In genomic region chr16:27190316-27190871, GRCh38 we compare ENCODE assay signal across 20 cellular contexts. TPM values are rescaled to one million over a fixed set of nuclear protein-coding genes. Genes with fewer than 3 reads are reported as not detected.
DNase-seq lines count a peak whose midpoint lies in the region; ATAC-seq, FAIRE-seq and TF ChIP-seq lines count a peak whose summit lies in the region.
"Had no signal": no experiment of that assay in that cellular context is flagged by ENCODE, and none has a peak within 500 bp of the region (broad histone marks: within the 10 kb centered on the region; RNA-seq: fewer than 3 reads in every experiment).

No MANE protein-coding gene starts in this region.

- H3K4me3 ChIP-seq in A549 (no peak overlapping the region), DND-41 (ENCODE audit: low read depth in 1 of 2, low read length in 2 of 2) (no peak overlapping the region), K562 (no peak overlapping the region), neuronal stem cell (ENCODE audit: low read length in 2 of 2) (no peak overlapping the region)
- H3K4me3 ChIP-seq: BLaER1, HAP-1 had no signal

- no peaks in the 10 kb centered on the region for H3K27me3 ChIP-seq in DND-41 (ENCODE audit: insufficient read depth, low read length, poor library complexity)
- peaks cover 7 to 21% of the 10 kb centered on the region in 2 experiments; a peak in 3 of 5 replicates for H3K27me3 ChIP-seq in K562 (ENCODE audit: control insufficient read depth in 2 of 2, insufficient read depth in 2 of 2, low read length in 2 of 2)
- no peaks in the 10 kb centered on the region for H3K27me3 ChIP-seq in neuronal stem cell (ENCODE audit: control insufficient read depth in 3 of 3, insufficient read depth in 3 of 3, low read depth in 1 of 3, low read length in 3 of 3)
- H3K27me3 ChIP-seq: BLaER1 had no signal

- no peaks in the 10 kb centered on the region for H3K9me3 ChIP-seq in A549
- no peaks in the 10 kb centered on the region for H3K9me3 ChIP-seq in DND-41 (ENCODE audit: insufficient read depth, low read length, severe bottlenecking)
- H3K9me3 ChIP-seq in K562 (replicated peaks; ENCODE audit: control insufficient read depth, insufficient read depth, low read depth, low read length): no peaks in the 10 kb centered on the region
- peaks cover 0 to under 1% of the 10 kb centered on the region in 2 donors for H3K9me3 ChIP-seq in neuronal stem cell (replicated peaks in 1 of 2; ENCODE audit: control insufficient read depth in 2 of 2, insufficient read depth in 1 of 2, low read depth in 1 of 2, low read length in 2 of 2)
- H3K9me3 ChIP-seq: HAP-1 had no signal

- no peak overlapping the region for H2BK120ac ChIP-seq in neuronal stem cell (ENCODE audit: low read depth, low read length)

- intact Hi-C loops in K562 (cut with micrococcal nuclease): no loop called here

- H2BK15ac ChIP-seq in neuronal stem cell (ENCODE audit: low read length): no peak overlapping the region

- POLR2A ChIA-PET in A549 (lab: Yijun Ruan, JAX): interaction anchor here (2.0 kb wide), 1 partner anchor 14 kb away, joined by 8 read pairs; the partner anchor contains the start of gene KDM8
- POLR2A ChIA-PET in K562 (lab: Yijun Ruan, JAX): interaction anchor here (0.6 to 2.0 kb wide), 3 partner anchors 8 to 13 kb away, joined by 3 to 5 read pairs (median 3); partner anchors contain the start of gene KDM8

- FAIRE-seq in A549 (lab: Jason Lieb, UNC): no peak
- no peak for FAIRE-seq in K562 (lab: Jason Lieb, UNC)
- FAIRE-seq: D721Med, G401.6, GM12892, GM19239, H54 had no signal

- H3K9me1 ChIP-seq in K562 (ENCODE audit: control insufficient read depth, insufficient read depth, low read length): no peaks in the 10 kb centered on the region

- in situ Hi-C loops in K562 (cut with MboI): no loop called here
- in situ Hi-C loops in G401 (cut with HindIII; ENCODE audit: low sequenced_read_pairs): no loop called here

- CTCF ChIA-PET in A549 (lab: Yijun Ruan, JAX): interaction anchor here (0.7 to 2.3 kb wide), 7 partner anchors 11 to 177 kb away, joined by 3 to 12 read pairs (median 4); no protein-coding TSS in a partner anchor
- CTCF ChIA-PET in K562 (lab: Yijun Ruan, JAX; ENCODE audit: low intra/inter-chr PET ratio): no interaction called here

- WGBS in A549 (ENCODE audit: missing lambda C conversion rate): 80% methylated on average over 6 of the region's 12 CpGs
- 18% methylated on average over 8 of the region's 12 CpGs for WGBS in K562 (ENCODE audit: insufficient coverage, low coverage, missing lambda C conversion rate)
- no CpG with 5 or more reads among the region's 12 CpGs for WGBS in neuronal stem cell (ENCODE audit: extremely low coverage in 2 of 2, insufficient read length in 2 of 2, insufficient replicate concordance in 1 of 2), 2 donors

- H3K4ac ChIP-seq in neuronal stem cell (ENCODE audit: low read length): peak overlapping the region; percentile 19

- H3K4me2 ChIP-seq in A549 (no peak overlapping the region), DND-41 (ENCODE audit: insufficient read depth, low read length) (no peak overlapping the region), K562 (ENCODE audit: insufficient read depth, low read length) (no peak overlapping the region), neuronal stem cell (ENCODE audit: insufficient read depth, low read length, poor library complexity, severe bottlenecking) (no peak overlapping the region)

- H3K79me2 ChIP-seq in DND-41 (ENCODE audit: insufficient read depth, low read length) (no peaks in the 10 kb centered on the region), K562 (ENCODE audit: control insufficient read depth, insufficient read depth, low read length) (no peaks in the 10 kb centered on the region)

- no peak overlapping the region for H4K8ac ChIP-seq in neuronal stem cell (ENCODE audit: low read depth, low read length)

- H3K18ac ChIP-seq in neuronal stem cell (ENCODE audit: low read length): peak overlapping the region; percentile 11

- TF ChIP-seq CTCF in A549 (IDR thresholded peaks at IDR 0.05): no peak
- TF ChIP-seq CTCF in DND-41 (IDR thresholded peaks at IDR 0.05; ENCODE audit: borderline replicate concordance, extremely low read depth, low read length, poor library complexity, severe bottlenecking): no peak
- TF ChIP-seq CTCF in K562 (IDR thresholded peaks at IDR 0.05 in 2 of 3, conservative IDR thresholded peaks at IDR 0.05 in 1 of 3; ENCODE audit: insufficient read depth in 2 of 3, low read depth in 1 of 3, low read length in 3 of 3): no peak

- H4K91ac ChIP-seq in neuronal stem cell (ENCODE audit: low read depth, low read length, poor library complexity): no peak overlapping the region

- H2AK5ac ChIP-seq in neuronal stem cell (ENCODE audit: low read depth, low read length): no peak overlapping the region

- H3K79me1 ChIP-seq in neuronal stem cell (ENCODE audit: low read depth, low read length): no peaks in the 10 kb centered on the region

- ATAC-seq in A549: peak in 1 of 2 experiments; percentile 24; a peak in 2 of 6 replicates
- ATAC-seq in DND-41 (ENCODE audit: insufficient read depth, low read depth): 0 out of 3 replicates have a peak, but pooled peaks have one; percentile 37
- ATAC-seq in K562: no peak
- ATAC-seq in GM18511 (IDR thresholded peaks at IDR 0.05; ENCODE audit: unreplicated experiment): no peak

- TF ChIP-seq RAD21 in A549 (conservative IDR thresholded peaks at IDR 0.05 in 1 of 2, IDR thresholded peaks at IDR 0.05 in 1 of 2) (no peak), K562 (CRISPR knock-in tag; conservative IDR thresholded peaks at IDR 0.05 in 1 of 2, IDR thresholded peaks at IDR 0.05 in 1 of 2) (no peak)

- no peak for DNase-seq in A549 (ENCODE audit: low read depth in 1 of 2, low spot score in 1 of 2)
- no peak for DNase-seq in DND-41
- DNase-seq in K562 (ENCODE audit: extremely low read depth in 1 of 4, low spot score in 3 of 4): no peak
- no peak for DNase-seq in neuronal stem cell (ENCODE audit: low spot score)
- DNase-seq in G401 (ENCODE audit: low spot score): no peak
- DNase-seq: CD4-positive, CD25-positive, alpha-beta regulatory T cell; CD8-positive, alpha-beta memory T cell; DMS 273 treated with DMSO at 0.1 percent for 48 hours; DMS79; GOT3; HFFc6 had no signal

- H2BK12ac ChIP-seq in neuronal stem cell (ENCODE audit: low read length): no peak overlapping the region

- no TSS peak for BruUV-seq in K562 (replicated peaks; lab: Mats Ljungman, UMichigan)

- TF ChIP-seq POLR2A in A549 (IDR thresholded peaks at IDR 0.05; ENCODE audit: low read length): no peak
- TF ChIP-seq POLR2A in K562 (conservative IDR thresholded peaks at IDR 0.05): no peak

- no peak overlapping the region for H3K14ac ChIP-seq in neuronal stem cell (ENCODE audit: low read length)

- H3K27ac ChIP-seq in A549 (no peak overlapping the region), DND-41 (ENCODE audit: low read length) (no peak overlapping the region), K562 (ENCODE audit: extremely low read depth, low read depth, low read length) (no peak overlapping the region), neuronal stem cell (replicated peaks; ENCODE audit: low read length) (no peak overlapping the region)
- H3K27ac ChIP-seq: C4-2B had no signal

- H3K9ac ChIP-seq in DND-41 (ENCODE audit: low read depth, low read length): no peak overlapping the region
- H3K9ac ChIP-seq in K562 (ENCODE audit: insufficient read depth in 1 of 2, low read depth in 2 of 2, low read length in 2 of 2): no peak overlapping the region
- no peak overlapping the region for H3K9ac ChIP-seq in neuronal stem cell (ENCODE audit: low read depth, low read length, poor library complexity)
- H3K9ac ChIP-seq: BLaER1 had no signal

- no peak overlapping the region for H2BK5ac ChIP-seq in neuronal stem cell (ENCODE audit: low read length)

- H4K20me1 ChIP-seq in DND-41 (ENCODE audit: insufficient read depth, low read length): no peaks in the 10 kb centered on the region
- H4K20me1 ChIP-seq in K562 (replicated peaks; ENCODE audit: control insufficient read depth, insufficient read depth, low read length): no peaks in the 10 kb centered on the region
- H4K20me1 ChIP-seq: BLaER1 had no signal

- H3K36me3 ChIP-seq in DND-41 (ENCODE audit: insufficient read depth, low read length) (no peaks in the 10 kb centered on the region), K562 (ENCODE audit: control insufficient read depth, insufficient read depth, low read length) (no peaks in the 10 kb centered on the region), neuronal stem cell (replicated peaks in 1 of 2; ENCODE audit: control insufficient read depth in 2 of 2, insufficient read depth in 2 of 2, low read length in 2 of 2) (no peaks in the 10 kb centered on the region)
- H3K36me3 ChIP-seq: BLaER1, HAP-1 had no signal

- no peak overlapping the region for H2AFZ ChIP-seq in DND-41 (ENCODE audit: low read depth, low read length)
- no peak overlapping the region for H2AFZ ChIP-seq in K562 (ENCODE audit: low read depth, low read length)
- no peak overlapping the region for H2AFZ ChIP-seq in neuronal stem cell (ENCODE audit: low read length)

- no peak overlapping the region for H3K23ac ChIP-seq in neuronal stem cell (ENCODE audit: low read depth, low read length, poor library complexity)

- TF ChIP-seq EP300 in A549 (IDR thresholded peaks at IDR 0.05) (no peak), K562 (IDR thresholded peaks at IDR 0.05; ENCODE audit: low read length) (no peak)

- no peaks in the 10 kb centered on the region for H3K4me1 ChIP-seq in A549
- H3K4me1 ChIP-seq in DND-41 (ENCODE audit: insufficient read depth, low read length): no peaks in the 10 kb centered on the region
- peaks cover 0 to 11% of the 10 kb centered on the region in 2 experiments; a peak in 3 of 5 replicates for H3K4me1 ChIP-seq in K562 (replicated peaks in 1 of 2; ENCODE audit: control insufficient read depth in 2 of 2, insufficient read depth in 2 of 2, low read length in 2 of 2)
- no peaks in the 10 kb centered on the region for H3K4me1 ChIP-seq in neuronal stem cell (ENCODE audit: control insufficient read depth in 2 of 2, insufficient read depth in 1 of 2, low read depth in 1 of 2, low read length in 2 of 2)
- H3K4me1 ChIP-seq: HAP-1 had no signal

RNA-seq across cellular contexts. Expression of gene KDM8, which starts 12.9 kb away (rescaled TPM):
- polyA plus RNA-seq in A549 (2011; rRNA removed): 1.6 and 2.0 TPM in 2 replicates
- 2.5 and 2.6 TPM in 2 replicates for polyA plus RNA-seq in A549 (2012; cell fraction: cytosol; rRNA removed)
- polyA plus RNA-seq in A549 (2012; cell fraction: nucleus; rRNA removed): 4.7 and 6.6 TPM in 2 replicates
- 2.3 to 3.0 TPM (median 2.4 TPM) in 3 replicates for polyA plus RNA-seq in A549 (2017; fragmentation: RNase III; extraction: RNeasy Plus Mini Kit Qiagen cat#74134 plus additional on column Dnase treatment)
- polyA minus RNA-seq in A549 (2011; rRNA and poly(A)+ RNA removed): 3.0 and 4.9 TPM in 2 replicates
- 18.0 and 41.3 TPM in 2 replicates for total RNA-seq in K562 (2011; cell fraction: chromatin; rRNA removed; ENCODE audit: low replicate concordance)
- total RNA-seq in K562 (2011; cell fraction: nucleolus; rRNA removed): 24.1 and 25.0 TPM in 2 replicates
- total RNA-seq in K562 (2011; cell fraction: nucleoplasm; rRNA removed): 21.2 and 27.1 TPM in 2 replicates
- 6.4 and 10.8 TPM in 2 replicates for total RNA-seq in K562 (2014; rRNA removed)
- 2.6 and 5.3 TPM in 2 replicates for total RNA-seq in K562 (2014; rRNA removed; fragmentation: Illumina TruSeq; extraction: Trizol)
- 5.9 and 8.4 TPM in 2 replicates for total RNA-seq in K562 (2015; rRNA removed; fragmentation: Illumina TruSeq; extraction: Trizol)
- 9.1 TPM in 2 replicates for total RNA-seq in K562 (2021)
- 3.8 and 5.2 TPM in 2 replicates for polyA plus RNA-seq in K562 (2011; rRNA removed)
- polyA plus RNA-seq in K562 (2011; cell fraction: cytosol; rRNA removed): 4.5 and 35.4 TPM in 2 replicates
- polyA plus RNA-seq in K562 (2011; cell fraction: nucleus; rRNA removed): 8.8 and 15.0 TPM in 2 replicates
- 5.4 and 5.7 TPM in 2 replicates for polyA plus RNA-seq in K562 (2012)
- polyA plus RNA-seq in K562 (2014; fragmentation: Illumina TruSeq; extraction: Trizol): 5.4 and 7.5 TPM in 2 replicates
- polyA plus RNA-seq in K562 (2014; fragmentation: Nextera tagmentation; extraction: Ambion mirVana): under 1 TPM; 0.61 to 0.66 TPM
- 6.4 and 7.0 TPM in 2 replicates for polyA plus RNA-seq in K562 (2014; rRNA removed)
- polyA minus RNA-seq in K562 (2011; rRNA and poly(A)+ RNA removed): 8.7 and 10.1 TPM in 2 replicates
- polyA minus RNA-seq in K562 (2011; cell fraction: cytosol; rRNA and poly(A)+ RNA removed): 2.2 and 3.5 TPM in 2 replicates
- polyA minus RNA-seq in K562 (2011; cell fraction: nucleus; rRNA and poly(A)+ RNA removed): 9.0 and 9.8 TPM in 2 replicates
- polyA plus RNA-seq in neuronal stem cell (2013, experiment 1 of 2): 5.1 TPM
- 4.5 TPM for polyA plus RNA-seq in neuronal stem cell (2013, experiment 2 of 2)
- 7.4 and 11.5 TPM in 2 replicates for total RNA-seq in G401 (2014; rRNA removed; shearing (Covaris generic))

Comparison
In these comparisons a context has a peak if more than half of its experiments do, and no peak if none do; other contexts are left out.
1. Of the 35 proteins assayed by ChIP-seq in both K562 and A549: peak only in K562: none; only in A549: MAFK; in both: none; in neither: 34.